7 cellular contexts compared by ENCODE assay signal in the genomic region with DNA sequence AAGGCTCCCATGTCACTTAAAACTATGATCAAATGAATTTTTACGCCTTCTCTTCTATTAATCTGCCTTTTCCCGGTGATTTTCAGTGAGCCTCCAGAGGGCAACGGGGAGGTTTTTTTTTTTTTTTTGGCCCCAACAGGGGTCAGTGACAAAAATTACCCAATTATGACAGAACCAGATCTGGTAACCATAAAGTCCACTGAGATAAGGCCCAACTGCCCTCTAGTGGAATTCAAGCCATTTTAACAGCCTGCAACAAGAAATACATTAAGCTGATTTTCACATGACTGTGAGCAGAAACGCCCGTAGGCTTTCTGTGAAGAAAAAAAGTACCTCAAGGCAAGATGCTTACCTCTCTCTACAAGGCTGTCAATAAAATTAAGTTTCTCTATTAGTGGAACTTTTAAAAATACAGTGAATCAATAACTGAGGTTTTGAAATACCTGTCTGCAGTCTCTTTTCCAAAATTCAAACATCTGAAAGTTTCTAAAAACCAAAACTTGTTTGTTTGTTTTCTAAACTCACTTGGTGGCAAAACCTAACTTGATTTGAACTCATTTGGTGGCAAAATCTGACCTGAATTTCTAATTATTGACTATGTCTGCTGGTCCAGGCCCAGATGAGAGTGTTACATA. TPM values are rescaled to one million over a fixed set of nuclear protein-coding genes. Genes with fewer than 3 reads are reported as not detected.
DNase-seq lines count a peak whose midpoint lies in the region; FAIRE-seq and TF ChIP-seq lines count a peak whose summit lies in the region.

No MANE protein-coding gene starts in this region.

- H3K4me3 ChIP-seq in SJCRH30 (no peak overlapping the region), fibroblast of pulmonary artery (replicated peaks; ENCODE audit: low read depth, low read length) (no peak overlapping the region), small intestine (ENCODE audit: low read depth in 1 of 2, low read length in 2 of 2) (no peak overlapping the region)

- H3K36me3 ChIP-seq in SJCRH30, result no peaks in the 10 kb centered on the region
- H3K36me3 ChIP-seq in small intestine (ENCODE audit: control insufficient read depth in 2 of 2, insufficient read depth in 2 of 2, low read length in 2 of 2), result no peaks in the 10 kb centered on the region

- no peak for TF ChIP-seq POLR2A in H54 (IDR thresholded peaks at IDR 0.05; ENCODE audit: low read depth, low read length)

- no peak for DNase-seq in H54 (ENCODE audit: insufficient read length, low spot score)
- peak; percentile 24 to 65 for DNase-seq in SJCRH30
- peak; percentile 85 for DNase-seq in fibroblast of pulmonary artery (ENCODE audit: low read depth)
- peak; percentile 5 for DNase-seq in small intestine
- DNase-seq in T1000 (lab: John Stamatoyannopoulos, UW), result no peak
- no peak for DNase-seq in NCI-H2196 (lab: John Stamatoyannopoulos, UW; ENCODE audit: unreplicated experiment)
- no peak for DNase-seq in NCI-H774 (lab: John Stamatoyannopoulos, UW)

- H3K4me1 ChIP-seq in SJCRH30 (peaks cover 24% of the 10 kb centered on the region), small intestine (ENCODE audit: control insufficient read depth in 2 of 2, insufficient read depth in 1 of 2, low read depth in 1 of 2, low read length in 1 of 2) (no peaks in the 10 kb centered on the region)

- WGBS in small intestine, 3 donors, result 77 to 84% (median 80%) methylated on average over 5 of the region's 5 CpGs

- peak; percentile 71 for TF ChIP-seq CTCF in fibroblast of pulmonary artery (IDR thresholded peaks at IDR 0.05; ENCODE audit: low read length, missing control alignments)

- H3K27me3 ChIP-seq in SJCRH30 (no peaks in the 10 kb centered on the region), small intestine (ENCODE audit: control insufficient read depth in 2 of 2, insufficient read depth in 2 of 2, low read length in 2 of 2) (no peaks in the 10 kb centered on the region)

- H3K9me3 ChIP-seq in SJCRH30 (replicated peaks) (no peaks in the 10 kb centered on the region), small intestine (ENCODE audit: control insufficient read depth, low read depth) (no peaks in the 10 kb centered on the region)

- peak; percentile 36 for FAIRE-seq in H54 (lab: Jason Lieb, UNC)
- no peak for FAIRE-seq in small intestine (lab: Jason Lieb, UNC)

- H3K27ac ChIP-seq in SJCRH30 (no peak overlapping the region), small intestine (ENCODE audit: low read depth in 1 of 2, low read length in 1 of 2) (no peak overlapping the region)

RNA-seq across cellular contexts. Expression of a gene that starts 49.7 kb away (rescaled TPM):
- 22.4 and 25.0 TPM in 2 replicates for total RNA-seq in SJCRH30 (2014; rRNA removed; shearing (Covaris generic))
- polyA plus RNA-seq in small intestine, result 1 to 10 TPM in 1 of 3 donors, under 1 TPM in 1, not detected in 1; 0.54 to 6.0 TPM

Comparison
In these comparisons a context has a peak if more than half of its experiments do, and no peak if none do; other contexts are left out.
1. DNase-seq: peak in SJCRH30 (2 of 2), fibroblast of pulmonary artery (single experiment) and small intestine (single experiment); none in H54 (single experiment), T1000 (single experiment), NCI-H2196 (single experiment) and NCI-H774 (single experiment).